ENCODE assay signal across 1 cellular context in genomic region chr3:182226995-182227394, GRCh38.
TF ChIP-seq lines count a peak whose summit lies in the region.

No MANE protein-coding gene starts in this region.

TF ChIP-seq in WTC11, 78 proteins besides CTCF, POLR2A, EP300 and RAD21:
- TF ChIP-seq PREB (CRISPR knock-in tag; IDR thresholded peaks at IDR 0.05; ENCODE audit: borderline replicate concordance) (no peak), NFE2L1 (CRISPR knock-in tag; IDR thresholded peaks at IDR 0.05) (no peak), JUN (CRISPR knock-in tag; IDR thresholded peaks at IDR 0.05) (no peak), ZBTB21 (CRISPR knock-in tag; IDR thresholded peaks at IDR 0.05; ENCODE audit: borderline replicate concordance) (no peak), FOXJ3 (CRISPR knock-in tag; IDR thresholded peaks at IDR 0.05; ENCODE audit: borderline replicate concordance) (no peak), ATF6 (CRISPR knock-in tag; IDR thresholded peaks at IDR 0.05) (no peak), ATF2 (CRISPR knock-in tag; IDR thresholded peaks at IDR 0.05; ENCODE audit: borderline replicate concordance, low read depth) (no peak), USF2 (CRISPR knock-in tag; IDR thresholded peaks at IDR 0.05) (no peak), E2F4 (CRISPR knock-in tag; IDR thresholded peaks at IDR 0.05; ENCODE audit: borderline replicate concordance, low read depth) (no peak), ZNF121 (CRISPR knock-in tag; IDR thresholded peaks at IDR 0.05) (no peak), FOXK1 (CRISPR knock-in tag; IDR thresholded peaks at IDR 0.05) (no peak), ZNF263 (CRISPR knock-in tag; IDR thresholded peaks at IDR 0.05; ENCODE audit: low read depth) (no peak), STAT6 (CRISPR knock-in tag; conservative IDR thresholded peaks at IDR 0.05; ENCODE audit: low read depth) (no peak), ATF3 (CRISPR knock-in tag; conservative IDR thresholded peaks at IDR 0.05) (no peak), GRHL2 (CRISPR knock-in tag; IDR thresholded peaks at IDR 0.05; ENCODE audit: insufficient replicate concordance, severe bottlenecking) (no peak), SP1 (CRISPR knock-in tag; conservative IDR thresholded peaks at IDR 0.05) (no peak), OVOL2 (CRISPR knock-in tag; IDR thresholded peaks at IDR 0.05; ENCODE audit: borderline replicate concordance) (no peak)
